ENCODE assay signal across 15 cellular contexts in the genomic region with DNA sequence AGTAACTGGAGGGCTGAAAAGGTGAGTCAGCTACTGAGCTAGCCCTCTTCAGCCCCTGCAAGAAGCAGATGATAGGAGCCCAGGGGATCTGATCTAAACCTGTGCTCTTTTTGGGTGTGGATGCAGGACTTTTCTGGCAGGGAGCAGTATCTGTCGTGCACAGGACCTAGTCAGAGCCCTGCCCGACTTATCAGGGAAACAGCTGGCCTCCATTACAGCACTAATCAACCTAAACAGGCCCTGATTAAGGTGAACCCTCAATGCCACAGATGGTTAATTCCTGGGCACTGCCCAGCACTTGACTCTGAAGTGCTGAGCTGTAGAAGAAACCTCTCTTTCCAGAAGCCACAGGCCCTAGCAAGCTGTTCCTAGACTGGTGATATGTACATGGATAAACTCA.
DNase-seq lines count a peak whose midpoint lies in the region; ATAC-seq and TF ChIP-seq lines count a peak whose summit lies in the region.
"Had no signal": no experiment of that assay in that cellular context is flagged by ENCODE, and none has a peak within 500 bp of the region (broad histone marks: within the 10 kb centered on the region; RNA-seq: fewer than 3 reads in every experiment).

No MANE protein-coding gene starts in this region.

- H3K27ac ChIP-seq in WERI-Rb-1 (peak overlapping the region; percentile 17; the same call in 1 of the 2 replicates), thyroid gland (no peak overlapping the region)
- H3K27ac ChIP-seq: BLaER1 treated with 17β-estradiol and CSF1 and Interleukin-3, amounts not matched to agents 10 nM and 100 nM; HL-60 had no signal

- TF ChIP-seq CTCF in WERI-Rb-1 (IDR thresholded peaks at IDR 0.05; ENCODE audit: low read depth, low read length) (no peak), thyroid gland (IDR thresholded peaks at IDR 0.05) (no peak), GM20000 (IDR thresholded peaks at IDR 0.05; ENCODE audit: extremely low read depth, missing control alignments) (no peak)

- H3K9me3 ChIP-seq in WERI-Rb-1 (ENCODE audit: severe bottlenecking) (no peaks in the 10 kb centered on the region), thyroid gland (no peaks in the 10 kb centered on the region)
- H3K9me3 ChIP-seq: BLaER1 treated with 17β-estradiol and CSF1 and Interleukin-3, amounts not matched to agents 10 nM and 100 nM had no signal

- no peaks in the 10 kb centered on the region for H3K27me3 ChIP-seq in WERI-Rb-1 (ENCODE audit: insufficient read depth, low read depth, severe bottlenecking)
- no peaks in the 10 kb centered on the region for H3K27me3 ChIP-seq in thyroid gland
- H3K27me3 ChIP-seq: BLaER1 treated with 17β-estradiol and CSF1 and Interleukin-3, amounts not matched to agents 10 nM and 100 nM had no signal

- H3K36me3 ChIP-seq in WERI-Rb-1 (no peaks in the 10 kb centered on the region), thyroid gland (no peaks in the 10 kb centered on the region)
- H3K36me3 ChIP-seq: BLaER1 treated with 17β-estradiol and CSF1 and Interleukin-3, amounts not matched to agents 10 nM and 100 nM had no signal

- WGBS in thyroid gland, 2 donors: 24 to 63% methylated on average over 2 of the region's 2 CpGs

- TF ChIP-seq POLR2A in thyroid gland (IDR thresholded peaks at IDR 0.05): no peak

- intact Hi-C loops in thyroid gland (cut with DNase I): no loop called here

- DNase-seq in NCI-H510A treated with DMSO at 0.1 percent for 48 hours (lab: John Stamatoyannopoulos, UW) (peak; percentile 15), NCI-H510A (lab: John Stamatoyannopoulos, UW) (no peak), DMS79 treated with DMSO at 0.1 percent for 48 hours (lab: John Stamatoyannopoulos, UW) (peak; percentile 31), WERI-Rb-1 (peak; percentile 21), thyroid gland (peak; percentile 23 to 29), GM20000 (ENCODE audit: low spot score) (no peak)
- DNase-seq: 8988T; ACHN; CD4-positive, CD25-positive, alpha-beta regulatory T cell; DND-41; GDM1 had no signal

- no peak for ATAC-seq in GM21717 (IDR thresholded peaks at IDR 0.05; ENCODE audit: unreplicated experiment)
- ATAC-seq: HCT116 had no signal

- no peaks in the 10 kb centered on the region for H3K4me1 ChIP-seq in thyroid gland

- no peak overlapping the region for H3K4me3 ChIP-seq in WERI-Rb-1 (ENCODE audit: low read depth, low read length)
- no peak overlapping the region for H3K4me3 ChIP-seq in thyroid gland (replicated peaks in 1 of 3)
- H3K4me3 ChIP-seq: BLaER1 treated with 17β-estradiol and CSF1 and Interleukin-3, amounts not matched to agents 10 nM and 100 nM had no signal

Comparison
In these comparisons a context has a peak if more than half of its experiments do, and no peak if none do; other contexts are left out.
1. DNase-seq: peak in NCI-H510A treated with DMSO at 0.1 percent for 48 hours (single experiment), DMS79 treated with DMSO at 0.1 percent for 48 hours (single experiment), WERI-Rb-1 (single experiment) and thyroid gland (2 of 2); none in NCI-H510A (single experiment) and GM20000 (single experiment).